25 cellular contexts compared by ENCODE assay signal in genomic region chr1:244614879-244615278, GRCh38.
"Had no signal": no experiment of that assay in that cellular context is flagged by ENCODE, and none has a peak within 500 bp of the region (broad histone marks: within the 10 kb centered on the region; RNA-seq: fewer than 3 reads in every experiment).

No MANE protein-coding gene starts in this region.

- H3K9me3 ChIP-seq: esophagus squamous epithelium, mucosa of descending colon had no signal

- H2AFZ ChIP-seq: parathyroid adenoma had no signal

- H3K79me2 ChIP-seq: parathyroid adenoma had no signal

- H3K4me3 ChIP-seq: esophagus squamous epithelium, mucosa of descending colon, spleen, tibial nerve had no signal

- H3K4me1 Mint-ChIP-seq: activated CD4-positive, alpha-beta memory T cell treated with anti-CD3 and anti-CD28 coated beads, Interleukin-2, amount 10 ng/mL, durations not matched to agents 7 days and 5 days; activated CD4-positive, alpha-beta T cell treated with anti-CD3 and anti-CD28 coated beads, Interleukin-2, amount 10 ng/mL, durations not matched to agents 7 days and 5 days; nephron progenitor cell had no signal

- H3K9me3 Mint-ChIP-seq: activated CD4-positive, alpha-beta memory T cell treated with anti-CD3 and anti-CD28 coated beads, Interleukin-2, amount 10 ng/mL, durations not matched to agents 7 days and 5 days; activated CD4-positive, alpha-beta T cell treated with anti-CD3 and anti-CD28 coated beads, Interleukin-2, amount 10 ng/mL, durations not matched to agents 7 days and 5 days; activated T-cell treated with anti-CD3 and anti-CD28 coated beads, Interleukin-2, amount 50 U/mL, for 24 hours; nephron progenitor cell had no signal

- H3K27ac ChIP-seq: epithelial cell of prostate, esophagus squamous epithelium, parathyroid adenoma, spleen, tibial nerve had no signal

- H3K4me3 Mint-ChIP-seq: activated CD4-positive, alpha-beta memory T cell treated with anti-CD3 and anti-CD28 coated beads, Interleukin-2, amount 10 ng/mL, durations not matched to agents 7 days and 5 days; activated CD4-positive, alpha-beta T cell treated with anti-CD3 and anti-CD28 coated beads, Interleukin-2, amount 10 ng/mL, durations not matched to agents 7 days and 5 days; activated T-cell treated with anti-CD3 and anti-CD28 coated beads, Interleukin-2, amount 50 U/mL, for 24 hours; nephron progenitor cell had no signal

- H3K9ac ChIP-seq: parathyroid adenoma had no signal

- ATAC-seq: activated CD4-positive, CD25-positive, alpha-beta regulatory T cell treated with anti-CD3 and anti-CD28 coated beads, Interleukin-2, amount 50 U/mL, for 24 hours; left cardiac atrium; right cardiac atrium had no signal

- H3K36me3 ChIP-seq: esophagus squamous epithelium had no signal

- H3K4me1 ChIP-seq: esophagus squamous epithelium, parathyroid adenoma, spleen, tibial nerve had no signal

- H3K27me3 Mint-ChIP-seq: activated CD4-positive, alpha-beta T cell treated with anti-CD3 and anti-CD28 coated beads, Interleukin-2, amount 10 ng/mL, durations not matched to agents 7 days and 5 days; activated T-cell treated with anti-CD3 and anti-CD28 coated beads, Interleukin-2, amount 50 U/mL, for 24 hours had no signal

- DNase-seq: activated CD4-positive, alpha-beta memory T cell treated with anti-CD3 and anti-CD28 coated beads, Interleukin-2, amount 10 ng/mL, durations not matched to agents 7 days and 5 days; activated CD4-positive, alpha-beta T cell treated with anti-CD3 and anti-CD28 coated beads, Interleukin-2, amount 10 ng/mL, durations not matched to agents 7 days and 5 days; activated CD8-positive, alpha-beta memory T cell treated with anti-CD3 and anti-CD28 coated beads, Interleukin-2, amount 50 U/mL, for 48 hours; activated gamma-delta T cell; activated naive CD4-positive, alpha-beta T cell treated with anti-CD3 and anti-CD28 coated beads, Interleukin-2, amount 50 U/mL, for 16 hours; activated T-cell treated with anti-CD3 and anti-CD28 coated beads, Interleukin-2, amount 50 U/mL, for 24 hours; amniotic stem cell; dermis blood vessel endothelial cell; effector CD4-positive, alpha-beta T cell; esophagus squamous epithelium; foreskin melanocyte; islet precursor cell; left cardiac atrium; mesenchymal stem cell; mucosa of descending colon; nephron progenitor cell; nucleus accumbens; spleen; stimulated activated naive CD4-positive, alpha-beta T cell; T-helper 1 cell had no signal

- H3K27ac Mint-ChIP-seq: activated CD4-positive, alpha-beta memory T cell treated with anti-CD3 and anti-CD28 coated beads, Interleukin-2, amount 10 ng/mL, durations not matched to agents 7 days and 5 days; activated CD4-positive, alpha-beta T cell treated with anti-CD3 and anti-CD28 coated beads, Interleukin-2, amount 10 ng/mL, durations not matched to agents 7 days and 5 days; activated T-cell treated with anti-CD3 and anti-CD28 coated beads, Interleukin-2, amount 50 U/mL, for 24 hours; nephron progenitor cell had no signal

- H3K27me3 ChIP-seq: esophagus squamous epithelium, spleen, tibial nerve had no signal
